Comparison of ENCODE assay signal across 1 cellular context in genomic region chr12:111406474-111407370, GRCh38.
A peak's percentile ranks its signal among the peaks of the same experiment; 100 is the strongest.
TF ChIP-seq lines count a peak whose summit lies in the region.

No MANE protein-coding gene starts in this region.

TF ChIP-seq in GM12878, 131 proteins besides CTCF, POLR2A, EP300 and RAD21 (continued from another document and continues in another):
- TF ChIP-seq ZNF592 (IDR thresholded peaks at IDR 0.05) = no peak
- TF ChIP-seq HDGF (IDR thresholded peaks at IDR 0.05) = 0 out of 2 replicates have a peak, but pooled peaks have one; percentile 36
- TF ChIP-seq JUNB (IDR thresholded peaks at IDR 0.05) = peak; percentile 7; the same call in 1 of the 2 replicates
- no peak for TF ChIP-seq KLF5 (IDR thresholded peaks at IDR 0.05; ENCODE audit: partially characterized antibody)
- no peak for TF ChIP-seq NFXL1 (IDR thresholded peaks at IDR 0.05; ENCODE audit: borderline replicate concordance)
- TF ChIP-seq MEF2B (IDR thresholded peaks at IDR 0.05; ENCODE audit: partially characterized antibody, poor library complexity, severe bottlenecking) = peak; percentile 49
- TF ChIP-seq ZNF687 (IDR thresholded peaks at IDR 0.05) = no peak
- TF ChIP-seq BACH1 (IDR thresholded peaks at IDR 0.05; ENCODE audit: borderline replicate concordance) = no peak
- TF ChIP-seq SPI1 (IDR thresholded peaks at IDR 0.05; ENCODE audit: borderline replicate concordance, insufficient read depth, low read depth, low read length) = peak; percentile 87
- TF ChIP-seq ZBTB40 (IDR thresholded peaks at IDR 0.05; ENCODE audit: borderline replicate concordance) = no peak
- TF ChIP-seq NFIC (IDR thresholded peaks at IDR 0.05; ENCODE audit: low read depth, low read length) = no peak
- peak; percentile 43; the same call in 1 of the 2 replicates for TF ChIP-seq POLR2AphosphoS5 (IDR thresholded peaks at IDR 0.05; ENCODE audit: low read length)
- no peak for TF ChIP-seq ATF3 (IDR thresholded peaks at IDR 0.05; ENCODE audit: borderline replicate concordance, extremely low read depth, low read depth, low read length)
- no peak for TF ChIP-seq HSF1 (IDR thresholded peaks at IDR 0.05; ENCODE audit: low read depth, low read length)
- no peak; the same call in 1 of the 2 replicates for TF ChIP-seq RB1 (IDR thresholded peaks at IDR 0.05; ENCODE audit: borderline replicate concordance)
- peak; percentile 57; the same call in 1 of the 2 replicates for TF ChIP-seq CHD2 (IDR thresholded peaks at IDR 0.05; ENCODE audit: borderline replicate concordance, low read depth, low read length)
- TF ChIP-seq SKIL (IDR thresholded peaks at IDR 0.05; ENCODE audit: low read depth, poor library complexity, severe bottlenecking) = peak; percentile 49
- TF ChIP-seq CBX5 (IDR thresholded peaks at IDR 0.05; ENCODE audit: low read depth) = no peak
- no peak for TF ChIP-seq E4F1 (IDR thresholded peaks at IDR 0.05; ENCODE audit: borderline replicate concordance, partially characterized antibody)
- peak; percentile 85 for TF ChIP-seq TCF12 (IDR thresholded peaks at IDR 0.05; ENCODE audit: low read depth, low read length)
- no peak for TF ChIP-seq FOXK2 (IDR thresholded peaks at IDR 0.05)
- TF ChIP-seq ZSCAN29 (IDR thresholded peaks at IDR 0.05) = no peak
- peak; percentile 30; the same call in 1 of the 2 replicates for TF ChIP-seq DPF2 (IDR thresholded peaks at IDR 0.05)
- TF ChIP-seq ZBTB4 (CRISPR knock-in tag; IDR thresholded peaks at IDR 0.05) = no peak
- TF ChIP-seq KAT2A (conservative IDR thresholded peaks at IDR 0.05; ENCODE audit: control insufficient read depth, low read depth, low read length) = no peak
- TF ChIP-seq NR2C2 (IDR thresholded peaks at IDR 0.05; ENCODE audit: borderline replicate concordance, control insufficient read depth, insufficient read length, low read depth) = no peak
- no peak for TF ChIP-seq MYC (IDR thresholded peaks at IDR 0.05; ENCODE audit: insufficient read depth, insufficient read length, insufficient replicate concordance, low read length, severe bottlenecking)
- no peak for TF ChIP-seq EZH2 (IDR thresholded peaks at IDR 0.05; ENCODE audit: borderline replicate concordance, control insufficient read depth, low read depth, low read length)
- peak; percentile 27; the same call in 1 of the 2 replicates for TF ChIP-seq ZNF207 (IDR thresholded peaks at IDR 0.05; ENCODE audit: borderline replicate concordance)
- TF ChIP-seq HDAC6 (IDR thresholded peaks at IDR 0.05; ENCODE audit: unreplicated experiment) = no peak
